Comparison of ENCODE assay signal across 8 cellular contexts in genomic region chr9:113963017-113963620, GRCh38.
A peak's percentile ranks its signal among the peaks of the same experiment; 100 is the strongest.
DNase-seq lines count a peak whose midpoint lies in the region; ATAC-seq, FAIRE-seq and TF ChIP-seq lines count a peak whose summit lies in the region.

No MANE protein-coding gene starts in this region.

- no peak overlapping the region for H2BK120ac ChIP-seq in H1 (replicated peaks; ENCODE audit: low read depth, low read length)

- TF ChIP-seq POLR2A in H1 (IDR thresholded peaks at IDR 0.05; ENCODE audit: control extremely low read depth in 1 of 2, low read depth in 2 of 2, low read length in 2 of 2) = no peak

- no peaks in the 10 kb centered on the region for H3K27me3 Mint-ChIP-seq in naive thymus-derived CD4-positive, alpha-beta T cell
- H3K27me3 Mint-ChIP-seq in CD4-positive, alpha-beta memory T cell = peaks cover 0 to 2% of the 10 kb centered on the region in 2 donors

- peaks cover 0 to 1% (median 0%) of the 10 kb centered on the region in 11 donors for H3K9me3 Mint-ChIP-seq in naive thymus-derived CD4-positive, alpha-beta T cell
- H3K9me3 Mint-ChIP-seq in CD4-positive, alpha-beta memory T cell = no peaks in the 10 kb centered on the region

- CTCF ChIA-PET in H1 (lab: Charles Lee; ENCODE audit: partially characterized antibody) = interaction anchor here (0.6 to 6.1 kb wide), 53 partner anchors 8 to 231 kb away, joined by 3 to 55 read pairs (median 4); no protein-coding TSS in a partner anchor
- CTCF ChIA-PET in naive thymus-derived CD4-positive, alpha-beta T cell (lab: Charles Lee) = no interaction called here
- CTCF ChIA-PET in CD4-positive, alpha-beta memory T cell (lab: Charles Lee; ENCODE audit: partially characterized antibody) = interaction anchor here (0.8 kb wide), 1 partner anchor 109 kb away, joined by 3 read pairs; no protein-coding TSS in a partner anchor

- H3K27ac Mint-ChIP-seq in naive thymus-derived CD4-positive, alpha-beta T cell = no peak overlapping the region
- no peak overlapping the region for H3K27ac Mint-ChIP-seq in CD4-positive, alpha-beta memory T cell

- no peak overlapping the region for H2AFZ ChIP-seq in OCI-LY1 (ENCODE audit: low read length)
- H2AFZ ChIP-seq in H1 (ENCODE audit: low read length) = no peak overlapping the region

- no peak overlapping the region for H3K4ac ChIP-seq in H1 (replicated peaks; ENCODE audit: insufficient read length, low read depth, low read length)

- no peaks in the 10 kb centered on the region for H3K9me3 ChIP-seq in OCI-LY1 (ENCODE audit: low read length)
- H3K9me3 ChIP-seq in H1 (ENCODE audit: insufficient read depth in 2 of 2, low read depth in 1 of 2, low read length in 1 of 2) = no peaks in the 10 kb centered on the region
- no peaks in the 10 kb centered on the region for H3K9me3 ChIP-seq in naive thymus-derived CD4-positive, alpha-beta T cell (ENCODE audit: control insufficient read depth in 2 of 3, low read length in 3 of 3)
- no peaks in the 10 kb centered on the region for H3K9me3 ChIP-seq in CD4-positive, alpha-beta memory T cell (ENCODE audit: control insufficient read depth in 1 of 2, low read length in 2 of 2)

- intact Hi-C loops in naive thymus-derived CD4-positive, alpha-beta T cell (cut with micrococcal nuclease) = loop anchor here in 1 of 2 donors (1.0 kb wide), 2 partner anchors 110 to 156 kb away; no protein-coding TSS in a partner anchor
- intact Hi-C loops in CD4-positive, alpha-beta memory T cell (cut with micrococcal nuclease) = no loop called here

- H3K4me1 Mint-ChIP-seq in naive thymus-derived CD4-positive, alpha-beta T cell = no peaks in the 10 kb centered on the region
- H3K4me1 Mint-ChIP-seq in CD4-positive, alpha-beta memory T cell = no peaks in the 10 kb centered on the region

- H2BK20ac ChIP-seq in H1 (ENCODE audit: low read length) = no peak overlapping the region

- H3K18ac ChIP-seq in H1 (ENCODE audit: extremely low read depth, low read length) = no peak overlapping the region

- H3K79me1 ChIP-seq in H1 (ENCODE audit: low read depth, low read length) = no peaks in the 10 kb centered on the region; the same call in 1 of the 2 replicates

- no peak overlapping the region for H3K14ac ChIP-seq in H1 (ENCODE audit: insufficient read length)

- peak; percentile 42 for FAIRE-seq in H1 (lab: Jason Lieb, UNC)

- peak; percentile 80 for DNase-seq in D341Med (ENCODE audit: low spot score)
- DNase-seq in H1 (ENCODE audit: low read depth in 1 of 2, low spot score in 2 of 2) = peak; percentile 31 to 75
- peak in 1 of 9 donors; percentile 33 for DNase-seq in naive thymus-derived CD4-positive, alpha-beta T cell
- no peak for DNase-seq in stimulated activated naive CD4-positive, alpha-beta T cell (lab: John Stamatoyannopoulos, UW)
- no peak for DNase-seq in CD4-positive, alpha-beta memory T cell

- H3K79me2 ChIP-seq in OCI-LY1 (ENCODE audit: insufficient read depth, low read length) = no peaks in the 10 kb centered on the region
- H3K79me2 ChIP-seq in H1 (ENCODE audit: control insufficient read depth in 1 of 2, insufficient read depth in 2 of 2, low read length in 2 of 2) = no peaks in the 10 kb centered on the region; a peak in 1 of 4 replicates

- H3K4me1 ChIP-seq in OCI-LY1 (ENCODE audit: insufficient read depth, low read length, severe bottlenecking) (no peaks in the 10 kb centered on the region), H1 (replicated peaks in 1 of 4; ENCODE audit: control insufficient read depth in 3 of 4, insufficient read depth in 4 of 4, low read length in 3 of 4) (peaks cover 0 to 3% (median 0%) of the 10 kb centered on the region in 4 experiments; a peak in 2 of 7 replicates)
- H3K4me1 ChIP-seq in naive thymus-derived CD4-positive, alpha-beta T cell (ENCODE audit: control insufficient read depth in 2 of 2, insufficient read depth in 2 of 2, low read length in 2 of 2) = no peaks in the 10 kb centered on the region
- no peaks in the 10 kb centered on the region for H3K4me1 ChIP-seq in CD4-positive, alpha-beta memory T cell (ENCODE audit: insufficient read depth, low read length)

- H3K4me3 ChIP-seq in OCI-LY1 (ENCODE audit: low read depth, low read length, poor library complexity, severe bottlenecking) (no peak overlapping the region), H1 (ENCODE audit: extremely low read depth in 1 of 4, insufficient read depth in 2 of 4, low read depth in 3 of 4, low read length in 4 of 4) (no peak overlapping the region)
- H3K4me3 ChIP-seq in naive thymus-derived CD4-positive, alpha-beta T cell (ENCODE audit: low read length) = no peak overlapping the region
- H3K4me3 ChIP-seq in CD4-positive, alpha-beta memory T cell (ENCODE audit: low read length in 2 of 2) = no peak overlapping the region

- peak; percentile 66 to 74 for TF ChIP-seq RAD21 in H1 (IDR thresholded peaks at IDR 0.05 in 1 of 2, conservative IDR thresholded peaks at IDR 0.05 in 1 of 2; ENCODE audit: low read depth in 2 of 2, low read length in 2 of 2)

- no peak overlapping the region for H3K4me2 ChIP-seq in OCI-LY1 (ENCODE audit: low read length)
- no peak overlapping the region for H3K4me2 ChIP-seq in H1 (ENCODE audit: insufficient read depth in 1 of 2, low read depth in 2 of 2, low read length in 2 of 2)

- ATAC-seq in GM21515 (IDR thresholded peaks at IDR 0.05; ENCODE audit: unreplicated experiment) (peak; percentile 62), HG03196 (IDR thresholded peaks at IDR 0.05; ENCODE audit: unreplicated experiment) (no peak)
- peak; percentile 55 for ATAC-seq in naive thymus-derived CD4-positive, alpha-beta T cell

- H3K27me3 ChIP-seq in OCI-LY1 (ENCODE audit: insufficient read depth, low read length) (0 out of 2 replicates have a peak, but pooled peaks cover 4% of the 10 kb centered on the region), H1 (replicated peaks in 1 of 4; ENCODE audit: control insufficient read depth in 3 of 4, extremely low read depth in 1 of 4, insufficient read depth in 3 of 4, low read length in 3 of 4) (no peaks in the 10 kb centered on the region)
- no peaks in the 10 kb centered on the region for H3K27me3 ChIP-seq in naive thymus-derived CD4-positive, alpha-beta T cell (ENCODE audit: control insufficient read depth in 2 of 2, insufficient read depth in 2 of 2, low read length in 2 of 2)
- H3K27me3 ChIP-seq in CD4-positive, alpha-beta memory T cell (ENCODE audit: insufficient read depth, low read length) = no peaks in the 10 kb centered on the region

- H3K36me3 Mint-ChIP-seq in naive thymus-derived CD4-positive, alpha-beta T cell = no peaks in the 10 kb centered on the region
- no peaks in the 10 kb centered on the region for H3K36me3 Mint-ChIP-seq in CD4-positive, alpha-beta memory T cell

- no peaks in the 10 kb centered on the region for H3K9me2 ChIP-seq in OCI-LY1 (ENCODE audit: low read depth, low read length)

- no peak overlapping the region for H2BK15ac ChIP-seq in H1 (ENCODE audit: low read length)

- no peak overlapping the region for H4K8ac ChIP-seq in H1 (ENCODE audit: extremely low read depth, insufficient read depth, low read length)

- peak; percentile 74 for TF ChIP-seq CTCF in OCI-LY1 (IDR thresholded peaks at IDR 0.05; ENCODE audit: low read length)
- TF ChIP-seq CTCF in H1 (IDR thresholded peaks at IDR 0.05; ENCODE audit: control extremely low read depth in 1 of 3, insufficient read depth in 1 of 3, low read depth in 1 of 3, low read length in 3 of 3) = peak; percentile 72 to 81 (median 80)

- no peaks in the 10 kb centered on the region for H3F3A ChIP-seq in OCI-LY1 (ENCODE audit: insufficient read depth, low read length)

- H2BK12ac ChIP-seq in H1 (ENCODE audit: low read depth, low read length) = no peak overlapping the region

- no peak overlapping the region for H4K5ac ChIP-seq in H1 (ENCODE audit: insufficient read length, low read depth, low read length)

- H3K9ac ChIP-seq in OCI-LY1 (ENCODE audit: low read length) (no peak overlapping the region), H1 (replicated peaks in 1 of 4; ENCODE audit: extremely low read depth in 1 of 4, low read depth in 3 of 4, low read length in 3 of 4) (no peak overlapping the region)

- no peak overlapping the region for H2AK5ac ChIP-seq in H1 (ENCODE audit: low read depth, low read length)

- H4K20me1 ChIP-seq in OCI-LY1 (ENCODE audit: insufficient read depth, low read length) = no peaks in the 10 kb centered on the region
- no peaks in the 10 kb centered on the region for H4K20me1 ChIP-seq in H1 (replicated peaks in 1 of 2; ENCODE audit: control insufficient read depth in 1 of 2, insufficient read depth in 2 of 2, low read length in 2 of 2)

- H3K23ac ChIP-seq in H1 (ENCODE audit: insufficient read length) = no peak overlapping the region

- no peak overlapping the region for H2BK5ac ChIP-seq in H1 (ENCODE audit: low read depth, low read length)

- no peak overlapping the region for H3K4me3 Mint-ChIP-seq in naive thymus-derived CD4-positive, alpha-beta T cell
- no peak overlapping the region for H3K4me3 Mint-ChIP-seq in CD4-positive, alpha-beta memory T cell

- H3K23me2 ChIP-seq in H1 (ENCODE audit: low read depth, low read length) = no peaks in the 10 kb centered on the region

- H3K56ac ChIP-seq in H1 (replicated peaks; ENCODE audit: insufficient read length, low read depth, low read length) = no peak overlapping the region

- H3K36me3 ChIP-seq in OCI-LY1 (ENCODE audit: insufficient read depth, low read length) (no peaks in the 10 kb centered on the region), H1 (ENCODE audit: control insufficient read depth in 2 of 4, insufficient read depth in 4 of 4, low read length in 3 of 4) (no peaks in the 10 kb centered on the region)
- no peaks in the 10 kb centered on the region for H3K36me3 ChIP-seq in naive thymus-derived CD4-positive, alpha-beta T cell (ENCODE audit: control insufficient read depth in 2 of 3, insufficient read depth in 3 of 3, low read length in 3 of 3)
- H3K36me3 ChIP-seq in CD4-positive, alpha-beta memory T cell (ENCODE audit: insufficient read depth, low read length) = no peaks in the 10 kb centered on the region

- no peak overlapping the region for H3K27ac ChIP-seq in OCI-LY1 (ENCODE audit: low read depth, low read length, poor library complexity, severe bottlenecking)
- no peak overlapping the region for H3K27ac ChIP-seq in H1 (ENCODE audit: low read depth, low read length)
- no peak overlapping the region for H3K27ac ChIP-seq in naive thymus-derived CD4-positive, alpha-beta T cell (ENCODE audit: low read depth, low read length)
- no peak overlapping the region for H3K27ac ChIP-seq in CD4-positive, alpha-beta memory T cell (ENCODE audit: low read depth, low read length)

- POLR2A ChIA-PET in H1 (lab: Charles Lee; ENCODE audit: partially characterized antibody) = no interaction called here
- POLR2A ChIA-PET in naive thymus-derived CD4-positive, alpha-beta T cell (lab: Charles Lee) = no interaction called here
- POLR2A ChIA-PET in CD4-positive, alpha-beta memory T cell (lab: Charles Lee; ENCODE audit: partially characterized antibody) = no interaction called here

- no peak for TF ChIP-seq EP300 in H1 (IDR thresholded peaks at IDR 0.05; ENCODE audit: borderline replicate concordance in 1 of 2, low read depth in 2 of 2, low read length in 2 of 2)

- whole genome bisulfite sequencing in H1 (ENCODE audit: extremely low coverage in 1 of 2, insufficient coverage in 1 of 2, insufficient read length in 1 of 2, insufficient replicate concordance in 2 of 2, low coverage in 1 of 2, low lambda C conversion rate in 2 of 2, missing lambda C conversion rate in 1 of 2), 2 experiments = 55 to 100% methylated on average over 1 to 5 of the region's 5 CpGs

- H4K91ac ChIP-seq in H1 (replicated peaks; ENCODE audit: insufficient read length, low read length) = no peak overlapping the region

Comparison
In these comparisons a context has a peak if more than half of its experiments do, and no peak if none do; other contexts are left out.
1. DNase-seq: peak in D341Med (single experiment) and H1 (2 of 2); none in stimulated activated naive CD4-positive, alpha-beta T cell (0 of 6) and CD4-positive, alpha-beta memory T cell (0 of 5).